In genomic region chr22:30186048-30186447, GRCh38 we compare ENCODE assay signal across 23 cellular contexts.
DNase-seq lines count a peak whose midpoint lies in the region; ATAC-seq and TF ChIP-seq lines count a peak whose summit lies in the region.
"Had no signal": no experiment of that assay in that cellular context is flagged by ENCODE, and none has a peak within 500 bp of the region (broad histone marks: within the 10 kb centered on the region; RNA-seq: fewer than 3 reads in every experiment).

No MANE protein-coding gene starts in this region.

- POLR2A ChIA-PET in HCT116 (lab: Charles Lee), result interaction anchor here (2.0 kb wide), 1 partner anchor 10 kb away, joined by 8 read pairs; no protein-coding TSS in a partner anchor

- BruUV-seq in HCT116 (replicated peaks; lab: Mats Ljungman, UMichigan), result no TSS peak

- CTCF ChIA-PET in HCT116 (lab: Charles Lee), result interaction anchor here (1.2 kb wide), 1 partner anchor 102 kb away, joined by 4 read pairs; no protein-coding TSS in a partner anchor

- no peak for ATAC-seq in HCT116
- ATAC-seq in GM21529 (IDR thresholded peaks at IDR 0.05; ENCODE audit: unreplicated experiment), result no peak
- ATAC-seq: esophagus mucosa; GM12878; left ventricle myocardium superior; stimulated activated memory B cell treated with anti-CD40 and anti-IgM and Interleukin-4, amounts not matched to agents 10 μg/mL and 1 μg/mL and 100 μg/mL, for 72 hours had no signal

- no peak overlapping the region for H3K9ac ChIP-seq in HCT116 (ENCODE audit: low read length)
- H3K9ac ChIP-seq: SK-N-SH had no signal

- TF ChIP-seq POLR2A in HCT116 (IDR thresholded peaks at IDR 0.05; ENCODE audit: borderline replicate concordance, extremely low read depth, insufficient read depth, insufficient read length), result no peak

- TF ChIP-seq CTCF in HCT116 (IDR thresholded peaks at IDR 0.05 in 2 of 3, conservative IDR thresholded peaks at IDR 0.05 in 1 of 3; ENCODE audit: borderline replicate concordance in 1 of 3, insufficient read depth in 1 of 3, low read depth in 2 of 3, low read length in 2 of 3) (no peak), left ventricle myocardium inferior (IDR thresholded peaks at IDR 0.05; ENCODE audit: borderline replicate concordance) (no peak)

- no peak overlapping the region for H3K4me2 ChIP-seq in HCT116 (ENCODE audit: low read length)
- H3K4me2 ChIP-seq: SK-N-SH had no signal

- no peak overlapping the region for H3K4me3 ChIP-seq in HCT116 (replicated peaks in 1 of 2; ENCODE audit: low read depth in 1 of 2, low read length in 2 of 2)
- H3K4me3 ChIP-seq in left ventricle myocardium inferior, result no peak overlapping the region
- H3K4me3 ChIP-seq: GM12878, Peyer's patch, transverse colon had no signal

- no peaks in the 10 kb centered on the region for H4K20me1 ChIP-seq in HCT116 (ENCODE audit: insufficient read depth)

- peak; percentile 46 for DNase-seq in NCI-H510A treated with DMSO at 0.1 percent for 48 hours (lab: John Stamatoyannopoulos, UW)
- DNase-seq in NCI-H510A (lab: John Stamatoyannopoulos, UW), result no peak
- no peak for DNase-seq in HCT116 (ENCODE audit: low read depth, low spot score)
- peak; percentile 5 for DNase-seq in NCI-H526 treated with DMSO at 0.1 percent for 48 hours (lab: John Stamatoyannopoulos, UW)
- DNase-seq in activated T-helper 1 cell treated with anti-CD3 and anti-CD28 coated beads, Interleukin-12 subunit alpha, Interleukin-12 subunit beta, Interleukin-2, Interleukin-4 antibody, amounts not matched to agents 30 ng/mL and 10 ng/mL and 1 ng/mL, durations not matched to agents 14 hours and 24 hours and 36 hours (ENCODE audit: low spot score), result no peak
- DNase-seq in left ventricle myocardium inferior, result no peak
- no peak for DNase-seq in hypothalamus (lab: John Stamatoyannopoulos, UW)
- DNase-seq: 8988T; aorta; Calu3; effector CD4-positive, alpha-beta T cell; GDM1; left ventricle myocardium superior; NCI-H1694; nucleus accumbens; Peyer's patch; SK-N-SH; stimulated activated CD4-positive, alpha-beta T cell treated with anti-CD3 and anti-CD28 coated beads, Interleukin-15, amount 100 ng/mL, for 24 hours; transverse colon had no signal

- H3K9me2 ChIP-seq in HCT116 (ENCODE audit: insufficient read depth), result no peaks in the 10 kb centered on the region
- H3K9me2 ChIP-seq: SK-N-SH had no signal

- H3K27ac ChIP-seq in HCT116 (ENCODE audit: low read depth, low read length), result no peak overlapping the region
- no peak overlapping the region for H3K27ac ChIP-seq in left ventricle myocardium inferior (replicated peaks)
- H3K27ac ChIP-seq: Peyer's patch, transverse colon had no signal

- H3K4me3 Mint-ChIP-seq in activated T-helper 1 cell treated with anti-CD3 and anti-CD28 coated beads, Interleukin-12 subunit alpha, Interleukin-12 subunit beta, Interleukin-2, Interleukin-4 antibody, amounts not matched to agents 30 ng/mL and 10 ng/mL and 1 ng/mL, durations not matched to agents 14 hours and 24 hours and 36 hours, result peak overlapping the region; percentile 57
- H3K4me3 Mint-ChIP-seq: stimulated activated memory B cell treated with anti-CD40 and anti-IgM and Interleukin-4, amounts not matched to agents 10 μg/mL and 1 μg/mL and 100 μg/mL, for 72 hours had no signal

- no peaks in the 10 kb centered on the region for H3K27me3 Mint-ChIP-seq in activated T-helper 1 cell treated with anti-CD3 and anti-CD28 coated beads, Interleukin-12 subunit alpha, Interleukin-12 subunit beta, Interleukin-2, Interleukin-4 antibody, amounts not matched to agents 30 ng/mL and 10 ng/mL and 1 ng/mL, durations not matched to agents 14 hours and 24 hours and 36 hours (ENCODE audit: insufficient read depth)

- H3K36me3 Mint-ChIP-seq in activated T-helper 1 cell treated with anti-CD3 and anti-CD28 coated beads, Interleukin-12 subunit alpha, Interleukin-12 subunit beta, Interleukin-2, Interleukin-4 antibody, amounts not matched to agents 30 ng/mL and 10 ng/mL and 1 ng/mL, durations not matched to agents 14 hours and 24 hours and 36 hours (ENCODE audit: low read depth), result peaks cover 2% of the 10 kb centered on the region
- H3K36me3 Mint-ChIP-seq: stimulated activated memory B cell treated with anti-CD40 and anti-IgM and Interleukin-4, amounts not matched to agents 10 μg/mL and 1 μg/mL and 100 μg/mL, for 72 hours had no signal

- H3K4me1 Mint-ChIP-seq in activated T-helper 1 cell treated with anti-CD3 and anti-CD28 coated beads, Interleukin-12 subunit alpha, Interleukin-12 subunit beta, Interleukin-2, Interleukin-4 antibody, amounts not matched to agents 30 ng/mL and 10 ng/mL and 1 ng/mL, durations not matched to agents 14 hours and 24 hours and 36 hours (ENCODE audit: low read depth), result peaks cover 96% of the 10 kb centered on the region
- H3K4me1 Mint-ChIP-seq: stimulated activated memory B cell treated with anti-CD40 and anti-IgM and Interleukin-4, amounts not matched to agents 10 μg/mL and 1 μg/mL and 100 μg/mL, for 72 hours had no signal

- peaks cover 0 to 25% of the 10 kb centered on the region in 2 experiments; a peak in 1 of 4 replicates for H3K4me1 ChIP-seq in HCT116 (ENCODE audit: control insufficient read depth in 1 of 2, insufficient read depth in 2 of 2, low read length in 2 of 2)
- H3K4me1 ChIP-seq in left ventricle myocardium inferior, result peaks cover 6% of the 10 kb centered on the region
- H3K4me1 ChIP-seq: Peyer's patch had no signal

- no peak for TF ChIP-seq RAD21 in HCT116 (IDR thresholded peaks at IDR 0.05; ENCODE audit: low read depth)

- RAD21 ChIA-PET in HCT116 (lab: Charles Lee; ENCODE audit: low non-redundant PET in 1 of 2, low total read pairs in 2 of 2, uncharacterized antibody in 2 of 2, unreplicated experiment in 2 of 2), result no interaction called here

- no peaks in the 10 kb centered on the region for H3K79me2 ChIP-seq in HCT116 (ENCODE audit: insufficient read depth, low read length)

- intact Hi-C loops in HCT116 (cut with micrococcal nuclease) (no loop called here), left ventricle myocardium inferior (cut with micrococcal nuclease) (no loop called here)
- intact Hi-C loops in activated T-helper 1 cell treated with anti-CD3 and anti-CD28 coated beads, Interleukin-12 subunit alpha, Interleukin-12 subunit beta, Interleukin-2, Interleukin-4 antibody, amounts not matched to agents 30 ng/mL and 10 ng/mL and 1 ng/mL, durations not matched to agents 14 hours and 24 hours and 36 hours (cut with micrococcal nuclease), result no loop called here

- H3K9me3 Mint-ChIP-seq in activated T-helper 1 cell treated with anti-CD3 and anti-CD28 coated beads, Interleukin-12 subunit alpha, Interleukin-12 subunit beta, Interleukin-2, Interleukin-4 antibody, amounts not matched to agents 30 ng/mL and 10 ng/mL and 1 ng/mL, durations not matched to agents 14 hours and 24 hours and 36 hours, result no peaks in the 10 kb centered on the region
- H3K9me3 Mint-ChIP-seq: stimulated activated memory B cell treated with anti-CD40 and anti-IgM and Interleukin-4, amounts not matched to agents 10 μg/mL and 1 μg/mL and 100 μg/mL, for 72 hours had no signal

- H3K27ac Mint-ChIP-seq in activated T-helper 1 cell treated with anti-CD3 and anti-CD28 coated beads, Interleukin-12 subunit alpha, Interleukin-12 subunit beta, Interleukin-2, Interleukin-4 antibody, amounts not matched to agents 30 ng/mL and 10 ng/mL and 1 ng/mL, durations not matched to agents 14 hours and 24 hours and 36 hours, result peak overlapping the region; percentile 91
- H3K27ac Mint-ChIP-seq: stimulated activated memory B cell treated with anti-CD40 and anti-IgM and Interleukin-4, amounts not matched to agents 10 μg/mL and 1 μg/mL and 100 μg/mL, for 72 hours had no signal

- H2AFZ ChIP-seq in HCT116 (ENCODE audit: low read depth, low read length, poor library complexity, severe bottlenecking), result peak overlapping the region; percentile 27

- H3K36me3 ChIP-seq in HCT116 (ENCODE audit: control insufficient read depth in 1 of 2, insufficient read depth in 2 of 2, low read length in 2 of 2), result no peaks in the 10 kb centered on the region
- no peaks in the 10 kb centered on the region for H3K36me3 ChIP-seq in left ventricle myocardium inferior
- H3K36me3 ChIP-seq: Peyer's patch, transverse colon had no signal

- no peaks in the 10 kb centered on the region for H3K27me3 ChIP-seq in HCT116 (ENCODE audit: insufficient read depth, low read length)
- peaks cover 73% of the 10 kb centered on the region for H3K27me3 ChIP-seq in left ventricle myocardium inferior (ENCODE audit: low read depth)
- H3K27me3 ChIP-seq: Peyer's patch had no signal

- H3K9me3 ChIP-seq in HCT116 (ENCODE audit: control insufficient read depth in 1 of 2, insufficient read depth in 1 of 2, low read depth in 1 of 2, low read length in 2 of 2) (no peaks in the 10 kb centered on the region), left ventricle myocardium inferior (replicated peaks) (no peaks in the 10 kb centered on the region)
- H3K9me3 ChIP-seq: Peyer's patch, SK-N-SH, transverse colon had no signal

TF ChIP-seq in HCT116, 20 proteins besides CTCF, POLR2A, EP300 and RAD21:
- no peak for TF ChIP-seq SP1 (IDR thresholded peaks at IDR 0.05; ENCODE audit: low read depth)
- TF ChIP-seq POLR2AphosphoS5 (IDR thresholded peaks at IDR 0.05; ENCODE audit: low read depth, low read length), result no peak
- no peak for TF ChIP-seq SIN3A (IDR thresholded peaks at IDR 0.05; ENCODE audit: low read depth)

Comparison
In these comparisons a context has a peak if more than half of its experiments do, and no peak if none do; other contexts are left out.
1. DNase-seq: peak in NCI-H510A treated with DMSO at 0.1 percent for 48 hours (single experiment) and NCI-H526 treated with DMSO at 0.1 percent for 48 hours (single experiment); none in NCI-H510A (single experiment), HCT116 (single experiment), activated T-helper 1 cell treated with anti-CD3 and anti-CD28 coated beads, Interleukin-12 subunit alpha, Interleukin-12 subunit beta, Interleukin-2, Interleukin-4 antibody, amounts not matched to agents 30 ng/mL and 10 ng/mL and 1 ng/mL, durations not matched to agents 14 hours and 24 hours and 36 hours (single experiment), left ventricle myocardium inferior (single experiment) and hypothalamus (0 of 51).